ENCODE assay signal across 1 cellular context in the genomic region with DNA sequence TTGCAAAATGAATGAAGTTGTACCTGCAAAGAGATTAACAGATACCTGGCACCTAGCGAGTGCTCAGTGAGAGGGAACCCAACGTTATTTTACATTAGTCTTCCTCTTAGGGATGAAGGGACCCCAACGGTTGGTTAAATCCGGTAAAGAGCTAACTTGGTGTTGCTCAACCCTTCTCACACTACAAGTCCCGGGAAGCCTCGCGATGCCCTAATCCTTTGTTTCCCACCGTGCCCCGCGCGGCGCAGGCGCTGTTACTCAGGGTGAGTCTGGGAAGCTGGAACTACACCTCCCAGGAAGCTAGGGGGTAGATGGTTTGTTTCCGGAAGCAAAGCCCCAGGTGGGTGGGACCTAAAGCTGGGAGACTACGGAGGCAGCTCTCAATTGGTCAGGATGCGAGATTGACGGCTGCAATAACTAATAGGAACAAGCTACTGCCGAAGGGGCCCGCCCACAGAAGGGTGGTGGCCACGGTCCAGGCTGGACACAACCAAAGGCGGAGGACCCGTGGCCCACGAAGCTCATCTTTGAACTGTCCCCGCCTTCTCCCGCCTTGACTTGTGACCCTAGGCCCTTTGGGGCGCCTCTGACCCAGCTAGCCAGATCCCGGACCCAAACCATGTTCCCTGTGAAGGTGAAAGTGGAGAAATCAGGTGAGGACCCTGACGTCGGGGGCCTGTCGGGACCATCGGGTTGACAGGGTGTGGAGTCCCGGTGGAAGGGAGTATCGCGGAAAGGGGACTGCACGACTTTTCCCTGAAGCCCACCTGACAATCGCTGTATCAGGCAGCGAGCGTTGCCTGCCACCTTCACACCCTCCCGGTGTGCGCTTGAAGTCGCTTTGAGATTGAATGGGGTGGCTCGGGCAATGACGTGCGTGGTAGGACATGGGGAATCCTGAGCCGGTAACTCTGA.
TF ChIP-seq lines count a peak whose summit lies in the region.

TSS of gene LIN37 (plus strand) at position 471 of the 915 bp plus-strand sequence. CDS start at position 620, 149 bp downstream.

TF ChIP-seq in K562, 482 proteins besides CTCF, POLR2A, EP300 and RAD21 (continued from another document and continues in another):
- TF ChIP-seq ZNF518B (CRISPR knock-in tag; IDR thresholded peaks at IDR 0.05), result no peak
- no peak for TF ChIP-seq FOXP1 (CRISPR knock-in tag; IDR thresholded peaks at IDR 0.05)
- TF ChIP-seq MAFG (tag; conservative IDR thresholded peaks at IDR 0.05), result no peak
- peak; percentile 62 for TF ChIP-seq RBBP5 (IDR thresholded peaks at IDR 0.05; ENCODE audit: borderline replicate concordance, insufficient read depth, low read length, poor library complexity, severe bottlenecking)
- no peak for TF ChIP-seq HMGN3 (IDR thresholded peaks at IDR 0.05; ENCODE audit: borderline replicate concordance, extremely low read depth, insufficient read length, low read depth, low read length)
- TF ChIP-seq, protein P1, sequence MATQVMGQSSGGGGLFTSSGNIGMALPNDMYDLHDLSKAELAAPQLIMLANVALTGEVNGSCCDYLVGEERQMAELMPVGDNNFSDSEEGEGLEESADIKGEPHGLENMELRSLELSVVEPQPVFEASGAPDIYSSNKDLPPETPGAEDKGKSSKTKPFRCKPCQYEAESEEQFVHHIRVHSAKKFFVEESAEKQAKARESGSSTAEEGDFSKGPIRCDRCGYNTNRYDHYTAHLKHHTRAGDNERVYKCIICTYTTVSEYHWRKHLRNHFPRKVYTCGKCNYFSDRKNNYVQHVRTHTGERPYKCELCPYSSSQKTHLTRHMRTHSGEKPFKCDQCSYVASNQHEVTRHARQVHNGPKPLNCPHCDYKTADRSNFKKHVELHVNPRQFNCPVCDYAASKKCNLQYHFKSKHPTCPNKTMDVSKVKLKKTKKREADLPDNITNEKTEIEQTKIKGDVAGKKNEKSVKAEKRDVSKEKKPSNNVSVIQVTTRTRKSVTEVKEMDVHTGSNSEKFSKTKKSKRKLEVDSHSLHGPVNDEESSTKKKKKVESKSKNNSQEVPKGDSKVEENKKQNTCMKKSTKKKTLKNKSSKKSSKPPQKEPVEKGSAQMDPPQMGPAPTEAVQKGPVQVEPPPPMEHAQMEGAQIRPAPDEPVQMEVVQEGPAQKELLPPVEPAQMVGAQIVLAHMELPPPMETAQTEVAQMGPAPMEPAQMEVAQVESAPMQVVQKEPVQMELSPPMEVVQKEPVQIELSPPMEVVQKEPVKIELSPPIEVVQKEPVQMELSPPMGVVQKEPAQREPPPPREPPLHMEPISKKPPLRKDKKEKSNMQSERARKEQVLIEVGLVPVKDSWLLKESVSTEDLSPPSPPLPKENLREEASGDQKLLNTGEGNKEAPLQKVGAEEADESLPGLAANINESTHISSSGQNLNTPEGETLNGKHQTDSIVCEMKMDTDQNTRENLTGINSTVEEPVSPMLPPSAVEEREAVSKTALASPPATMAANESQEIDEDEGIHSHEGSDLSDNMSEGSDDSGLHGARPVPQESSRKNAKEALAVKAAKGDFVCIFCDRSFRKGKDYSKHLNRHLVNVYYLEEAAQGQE (CRISPR knock-in tag; IDR thresholded peaks at IDR 0.05; ENCODE audit: low read depth), result no peak
- TF ChIP-seq MTA3 (IDR thresholded peaks at IDR 0.05; ENCODE audit: borderline replicate concordance), result no peak; the same call in 1 of the 2 replicates
- no peak for TF ChIP-seq NFE2 (IDR thresholded peaks at IDR 0.05; ENCODE audit: low read depth)
- no peak for TF ChIP-seq ERF (CRISPR knock-in tag; IDR thresholded peaks at IDR 0.05)
- no peak for TF ChIP-seq ZNF134 (CRISPR knock-in tag; conservative IDR thresholded peaks at IDR 0.05)
- TF ChIP-seq FOXJ2 (tag; IDR thresholded peaks at IDR 0.05), result 0 out of 2 replicates have a peak, but pooled peaks have one; percentile 6
- no peak for TF ChIP-seq CBFB (CRISPR knock-in tag; IDR thresholded peaks at IDR 0.05)
- TF ChIP-seq, protein P2, sequence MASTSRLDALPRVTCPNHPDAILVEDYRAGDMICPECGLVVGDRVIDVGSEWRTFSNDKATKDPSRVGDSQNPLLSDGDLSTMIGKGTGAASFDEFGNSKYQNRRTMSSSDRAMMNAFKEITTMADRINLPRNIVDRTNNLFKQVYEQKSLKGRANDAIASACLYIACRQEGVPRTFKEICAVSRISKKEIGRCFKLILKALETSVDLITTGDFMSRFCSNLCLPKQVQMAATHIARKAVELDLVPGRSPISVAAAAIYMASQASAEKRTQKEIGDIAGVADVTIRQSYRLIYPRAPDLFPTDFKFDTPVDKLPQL (IDR thresholded peaks at IDR 0.05; ENCODE audit: extremely low read depth, insufficient read length), result no peak
- TF ChIP-seq CXXC5 (CRISPR knock-in tag; IDR thresholded peaks at IDR 0.05), result peak; percentile 37; the same call in 1 of the 2 replicates
- no peak; the same call in 1 of the 2 replicates for TF ChIP-seq RFX1 (IDR thresholded peaks at IDR 0.05)
- TF ChIP-seq HMG20B (CRISPR knock-in tag; IDR thresholded peaks at IDR 0.05), result no peak
- TF ChIP-seq NR2C2 (CRISPR knock-in tag; IDR thresholded peaks at IDR 0.05), result peak; percentile 92
- TF ChIP-seq NR2C2 (tag; IDR thresholded peaks at IDR 0.05), result peak; percentile 99
- TF ChIP-seq GTF2A2 (tag; IDR thresholded peaks at IDR 0.05), result no peak
- TF ChIP-seq ZNF785 (CRISPR knock-in tag; IDR thresholded peaks at IDR 0.05), result no peak
- TF ChIP-seq ZNF589 (CRISPR knock-in tag; IDR thresholded peaks at IDR 0.05; ENCODE audit: low read depth), result no peak
- TF ChIP-seq, protein P3, sequence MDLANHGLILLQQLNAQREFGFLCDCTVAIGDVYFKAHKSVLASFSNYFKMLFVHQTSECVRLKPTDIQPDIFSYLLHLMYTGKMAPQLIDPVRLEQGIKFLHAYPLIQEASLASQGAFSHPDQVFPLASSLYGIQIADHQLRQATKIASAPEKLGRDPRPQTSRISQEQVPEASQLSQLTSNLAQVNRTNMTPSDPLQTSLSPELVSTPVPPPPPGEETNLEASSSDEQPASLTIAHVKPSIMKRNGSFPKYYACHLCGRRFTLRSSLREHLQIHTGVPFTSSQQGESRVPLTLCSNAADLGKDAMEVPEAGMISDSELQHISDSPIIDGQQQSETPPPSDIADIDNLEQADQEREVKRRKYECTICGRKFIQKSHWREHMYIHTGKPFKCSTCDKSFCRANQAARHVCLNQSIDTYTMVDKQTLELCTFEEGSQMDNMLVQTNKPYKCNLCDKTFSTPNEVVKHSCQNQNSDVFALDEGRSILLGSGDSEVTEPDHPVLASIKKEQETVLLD (IDR thresholded peaks at IDR 0.05), result 0 out of 2 replicates have a peak, but pooled peaks have one; percentile 11
- TF ChIP-seq MCM3 (IDR thresholded peaks at IDR 0.05), result no peak
- TF ChIP-seq ZNF318 (IDR thresholded peaks at IDR 0.05; ENCODE audit: borderline replicate concordance in 1 of 2, low read depth in 1 of 2), result no peak
- TF ChIP-seq NCOA6 (IDR thresholded peaks at IDR 0.05), result no peak; the same call in 1 of the 2 replicates
- no peak for TF ChIP-seq RBM22 (IDR thresholded peaks at IDR 0.05; ENCODE audit: low read depth, low read length, poor library complexity, severe bottlenecking)
- peak; percentile 47; the same call in 1 of the 2 replicates for TF ChIP-seq ESRRA (IDR thresholded peaks at IDR 0.05; ENCODE audit: borderline replicate concordance, low read depth)
- TF ChIP-seq, protein P4, sequence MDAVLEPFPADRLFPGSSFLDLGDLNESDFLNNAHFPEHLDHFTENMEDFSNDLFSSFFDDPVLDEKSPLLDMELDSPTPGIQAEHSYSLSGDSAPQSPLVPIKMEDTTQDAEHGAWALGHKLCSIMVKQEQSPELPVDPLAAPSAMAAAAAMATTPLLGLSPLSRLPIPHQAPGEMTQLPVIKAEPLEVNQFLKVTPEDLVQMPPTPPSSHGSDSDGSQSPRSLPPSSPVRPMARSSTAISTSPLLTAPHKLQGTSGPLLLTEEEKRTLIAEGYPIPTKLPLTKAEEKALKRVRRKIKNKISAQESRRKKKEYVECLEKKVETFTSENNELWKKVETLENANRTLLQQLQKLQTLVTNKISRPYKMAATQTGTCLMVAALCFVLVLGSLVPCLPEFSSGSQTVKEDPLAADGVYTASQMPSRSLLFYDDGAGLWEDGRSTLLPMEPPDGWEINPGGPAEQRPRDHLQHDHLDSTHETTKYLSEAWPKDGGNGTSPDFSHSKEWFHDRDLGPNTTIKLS (IDR thresholded peaks at IDR 0.05; ENCODE audit: borderline replicate concordance, low read depth), result peak; percentile 95
- TF ChIP-seq, protein P5, sequence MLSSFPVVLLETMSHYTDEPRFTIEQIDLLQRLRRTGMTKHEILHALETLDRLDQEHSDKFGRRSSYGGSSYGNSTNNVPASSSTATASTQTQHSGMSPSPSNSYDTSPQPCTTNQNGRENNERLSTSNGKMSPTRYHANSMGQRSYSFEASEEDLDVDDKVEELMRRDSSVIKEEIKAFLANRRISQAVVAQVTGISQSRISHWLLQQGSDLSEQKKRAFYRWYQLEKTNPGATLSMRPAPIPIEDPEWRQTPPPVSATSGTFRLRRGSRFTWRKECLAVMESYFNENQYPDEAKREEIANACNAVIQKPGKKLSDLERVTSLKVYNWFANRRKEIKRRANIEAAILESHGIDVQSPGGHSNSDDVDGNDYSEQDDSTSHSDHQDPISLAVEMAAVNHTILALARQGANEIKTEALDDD (IDR thresholded peaks at IDR 0.05), result peak; percentile 87
- TF ChIP-seq SMAD3 (CRISPR knock-in tag; conservative IDR thresholded peaks at IDR 0.05), result no peak
